ENCODE assay signal across 9 cellular contexts in genomic region chr3:152381881-152382295, GRCh38.
DNase-seq lines count a peak whose midpoint lies in the region; ATAC-seq, FAIRE-seq and TF ChIP-seq lines count a peak whose summit lies in the region.
"Had no signal": no experiment of that assay in that cellular context is flagged by ENCODE, and none has a peak within 500 bp of the region (broad histone marks: within the 10 kb centered on the region; RNA-seq: fewer than 3 reads in every experiment).

No MANE protein-coding gene starts in this region.

- no peak for ATAC-seq in thoracic aorta (ENCODE audit: insufficient number of reproducible peaks, low FRiP score, low read depth)
- no peak for ATAC-seq in GM21737 (IDR thresholded peaks at IDR 0.05; ENCODE audit: unreplicated experiment)

- H3K27ac Mint-ChIP-seq in activated naive CD4-positive, alpha-beta T cell treated with anti-CD3 and anti-CD28 coated beads for 36 hours, result peak overlapping the region; percentile 59
- H3K27ac Mint-ChIP-seq in activated naive CD4-positive, alpha-beta T cell treated with anti-CD3 and anti-CD28 coated beads, Interleukin-2, amount 10 ng/mL, durations not matched to agents 7 days and 5 days, result no peak overlapping the region

- TF ChIP-seq CTCF in Peyer's patch (IDR thresholded peaks at IDR 0.05) (no peak), keratinocyte (optimal IDR thresholded peaks at IDR 0.05 in 1 of 3, IDR thresholded peaks at IDR 0.05 in 1 of 3, conservative IDR thresholded peaks at IDR 0.05 in 1 of 3; ENCODE audit: extremely low read depth in 1 of 3, insufficient read depth in 2 of 3, low read length in 3 of 3) (no peak), thoracic aorta (IDR thresholded peaks at IDR 0.05) (no peak)

- peaks cover 11% of the 10 kb centered on the region for H3K36me3 Mint-ChIP-seq in activated naive CD4-positive, alpha-beta T cell treated with anti-CD3 and anti-CD28 coated beads for 36 hours (ENCODE audit: low read depth)
- H3K36me3 Mint-ChIP-seq in activated naive CD4-positive, alpha-beta T cell treated with anti-CD3 and anti-CD28 coated beads, Interleukin-2, amount 10 ng/mL, durations not matched to agents 7 days and 5 days, result peaks cover 34% of the 10 kb centered on the region

- H3K4me3 ChIP-seq in Peyer's patch, result peak overlapping the region in 2 of 4 donors; percentile 7 to 23
- peak overlapping the region in 2 of 3 experiments; percentile 38 to 40 for H3K4me3 ChIP-seq in keratinocyte (ENCODE audit: control insufficient read depth in 2 of 3, extremely low read depth in 1 of 3, insufficient read depth in 2 of 3, low read depth in 1 of 3, low read length in 3 of 3)
- H3K4me3 ChIP-seq in thoracic aorta, result peak overlapping the region; percentile 60

- H4K20me1 ChIP-seq in keratinocyte (ENCODE audit: control insufficient read depth, extremely low read depth, insufficient read depth, low read length), result no peaks in the 10 kb centered on the region

- H3K9me3 Mint-ChIP-seq in activated naive CD4-positive, alpha-beta T cell treated with anti-CD3 and anti-CD28 coated beads for 36 hours, result no peaks in the 10 kb centered on the region
- H3K9me3 Mint-ChIP-seq in activated naive CD4-positive, alpha-beta T cell treated with anti-CD3 and anti-CD28 coated beads, Interleukin-2, amount 10 ng/mL, durations not matched to agents 7 days and 5 days, result no peaks in the 10 kb centered on the region

- H3K79me2 ChIP-seq in keratinocyte (ENCODE audit: control insufficient read depth, insufficient read depth, low read length), result peaks cover 71% of the 10 kb centered on the region

- no peak overlapping the region for H3K9ac ChIP-seq in keratinocyte (ENCODE audit: control insufficient read depth, extremely low read depth, insufficient read depth, low read length)

- H3K36me3 ChIP-seq in Peyer's patch (peaks cover 0 to 11% (median 0%) of the 10 kb centered on the region in 3 donors), keratinocyte (ENCODE audit: control insufficient read depth in 2 of 2, extremely low read depth in 1 of 2, insufficient read depth in 2 of 2, low read length in 2 of 2) (no peaks in the 10 kb centered on the region), thoracic aorta (no peaks in the 10 kb centered on the region)

- no peaks in the 10 kb centered on the region for H3K9me1 ChIP-seq in keratinocyte (ENCODE audit: control insufficient read depth, extremely low read depth, insufficient read depth, low read length)

- peaks cover 0 to 36% (median 18%) of the 10 kb centered on the region in 4 donors for H3K4me1 ChIP-seq in Peyer's patch
- peaks cover 15% of the 10 kb centered on the region for H3K4me1 ChIP-seq in keratinocyte (ENCODE audit: control insufficient read depth, extremely low read depth, insufficient read depth, low read length)
- H3K4me1 ChIP-seq in thoracic aorta (ENCODE audit: control insufficient read depth in 1 of 2, low read depth in 2 of 2), result peaks cover 67 to 96% of the 10 kb centered on the region in 2 donors

- H2AFZ ChIP-seq in keratinocyte (ENCODE audit: control insufficient read depth, low read length), result no peak overlapping the region

- intact Hi-C loops in activated naive CD4-positive, alpha-beta T cell treated with anti-CD3 and anti-CD28 coated beads for 36 hours (cut with micrococcal nuclease), result loop anchor here (2.0 to 5.0 kb wide), 3 partner anchors 21 to 1180 kb away; partner anchors contain the start of gene GPR171

- dilution Hi-C loops in keratinocyte (cut with MboI; ENCODE audit: extremely low pct_ligation_motif_present, low sequenced_read_pairs), result no loop called here

- CTCF ChIA-PET in activated naive CD4-positive, alpha-beta T cell treated with anti-CD3 and anti-CD28 coated beads for 36 hours (lab: Charles Lee), result interaction anchor here (0.8 kb wide), 1 partner anchor 16 kb away, joined by 3 read pairs; no protein-coding TSS in a partner anchor
- CTCF ChIA-PET in activated naive CD4-positive, alpha-beta T cell treated with anti-CD3 and anti-CD28 coated beads, Interleukin-2, amount 10 ng/mL, durations not matched to agents 7 days and 5 days (lab: Charles Lee), result interaction anchor here (1.1 kb wide), 1 partner anchor 13 kb away, joined by 3 read pairs; no protein-coding TSS in a partner anchor

- peak overlapping the region; percentile 9 to 58 (median 12) for H3K27ac ChIP-seq in Peyer's patch
- H3K27ac ChIP-seq in keratinocyte (ENCODE audit: control insufficient read depth, insufficient read depth, low read length), result no peak overlapping the region
- H3K27ac ChIP-seq in thoracic aorta, result peak overlapping the region; percentile 50 to 51
- H3K27ac ChIP-seq: C4-2B had no signal

- no peak for FAIRE-seq in keratinocyte (lab: Jason Lieb, UNC)

- H3K27me3 Mint-ChIP-seq in activated naive CD4-positive, alpha-beta T cell treated with anti-CD3 and anti-CD28 coated beads for 36 hours (ENCODE audit: low read depth), result no peaks in the 10 kb centered on the region
- no peaks in the 10 kb centered on the region for H3K27me3 Mint-ChIP-seq in activated naive CD4-positive, alpha-beta T cell treated with anti-CD3 and anti-CD28 coated beads, Interleukin-2, amount 10 ng/mL, durations not matched to agents 7 days and 5 days

- no peak overlapping the region for H3K4me3 Mint-ChIP-seq in activated naive CD4-positive, alpha-beta T cell treated with anti-CD3 and anti-CD28 coated beads for 36 hours
- H3K4me3 Mint-ChIP-seq in activated naive CD4-positive, alpha-beta T cell treated with anti-CD3 and anti-CD28 coated beads, Interleukin-2, amount 10 ng/mL, durations not matched to agents 7 days and 5 days, result no peak overlapping the region

- peaks cover 77% of the 10 kb centered on the region for H3K4me1 Mint-ChIP-seq in activated naive CD4-positive, alpha-beta T cell treated with anti-CD3 and anti-CD28 coated beads for 36 hours (ENCODE audit: low read depth)
- H3K4me1 Mint-ChIP-seq in activated naive CD4-positive, alpha-beta T cell treated with anti-CD3 and anti-CD28 coated beads, Interleukin-2, amount 10 ng/mL, durations not matched to agents 7 days and 5 days, result peaks cover 48% of the 10 kb centered on the region

- peak overlapping the region; percentile 71 for H3K4me2 ChIP-seq in keratinocyte (ENCODE audit: control insufficient read depth, extremely low read depth, insufficient read depth, low read depth, low read length)

- no peak for DNase-seq in activated naive CD4-positive, alpha-beta T cell treated with anti-CD3 and anti-CD28 coated beads for 36 hours
- no peak for DNase-seq in activated naive CD4-positive, alpha-beta T cell treated with anti-CD3 and anti-CD28 coated beads, Interleukin-2, amount 10 ng/mL, durations not matched to agents 7 days and 5 days
- DNase-seq in Peyer's patch, result no peak
- DNase-seq in keratinocyte (ENCODE audit: low read depth, low spot score), result no peak
- DNase-seq in thoracic aorta (ENCODE audit: low spot score), result no peak
- no peak for DNase-seq in Kasumi-1 (lab: John Stamatoyannopoulos, UW)
- DNase-seq in stimulated activated CD4-positive, alpha-beta T cell treated with anti-CD3 and anti-CD28 coated beads, Interleukin-15, amount 100 ng/mL, for 24 hours, result no peak

- no peaks in the 10 kb centered on the region for H3K27me3 ChIP-seq in Peyer's patch
- H3K27me3 ChIP-seq in keratinocyte (ENCODE audit: control insufficient read depth, extremely low read depth, insufficient read depth, low read length), result no peaks in the 10 kb centered on the region
- H3K27me3 ChIP-seq in thoracic aorta (replicated peaks; ENCODE audit: insufficient read depth), result no peaks in the 10 kb centered on the region

- no peak for TF ChIP-seq POLR2A in Peyer's patch (IDR thresholded peaks at IDR 0.05)

- no peaks in the 10 kb centered on the region for H3K9me3 ChIP-seq in Peyer's patch
- H3K9me3 ChIP-seq in keratinocyte (ENCODE audit: control insufficient read depth, low read depth, low read length), result no peaks in the 10 kb centered on the region
- no peaks in the 10 kb centered on the region for H3K9me3 ChIP-seq in thoracic aorta
